In the genomic region with DNA sequence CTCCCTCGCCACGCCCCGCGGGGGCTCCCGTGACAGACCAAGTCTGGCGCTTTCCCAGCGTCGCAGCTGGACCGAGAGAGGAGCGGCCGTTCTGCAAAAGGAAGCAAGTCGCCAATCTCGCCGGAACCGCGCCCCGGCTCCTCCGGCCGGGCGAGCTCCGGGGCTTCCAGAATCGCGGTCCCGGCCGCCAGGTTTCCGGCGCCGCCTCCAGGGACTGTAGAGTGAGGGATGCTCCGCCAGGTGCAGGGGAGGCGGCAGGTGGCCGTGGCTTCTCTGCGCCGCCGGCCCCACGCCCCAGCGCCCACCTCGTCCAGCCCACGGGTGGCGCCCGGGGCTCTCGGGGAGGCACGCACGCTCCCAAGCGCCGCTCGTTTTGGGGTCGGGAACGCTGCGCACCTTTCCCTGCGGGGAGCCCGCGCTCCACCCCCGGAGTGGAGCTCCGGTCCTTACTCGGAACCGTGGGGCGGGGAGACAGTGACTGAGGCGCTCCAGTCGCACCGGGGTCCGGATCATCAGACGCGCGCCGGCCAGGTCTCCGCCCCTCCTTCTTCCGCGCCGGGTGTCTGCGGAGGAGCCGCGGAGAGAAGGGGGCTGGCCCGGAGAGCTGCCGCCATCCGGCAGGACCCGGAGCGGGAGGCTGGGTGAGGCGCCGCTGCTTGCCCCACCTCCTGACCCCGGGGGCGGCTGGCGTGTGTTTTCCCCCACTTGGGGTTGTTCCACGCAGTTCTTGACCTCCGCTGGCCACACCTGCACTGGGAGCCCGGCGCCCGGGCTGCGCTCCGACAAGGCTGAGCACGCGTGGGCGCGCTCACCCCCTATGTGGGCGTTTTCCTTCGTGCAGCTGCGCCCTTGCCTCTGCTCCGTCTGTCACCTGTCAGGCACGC, we compare ENCODE assay signal across 8 cellular contexts. TPM values are rescaled to one million over a fixed set of nuclear protein-coding genes. Genes with fewer than 3 reads are reported as not detected.
DNase-seq lines count a peak whose midpoint lies in the region; ATAC-seq and TF ChIP-seq lines count a peak whose summit lies in the region.

A gene with protein sequence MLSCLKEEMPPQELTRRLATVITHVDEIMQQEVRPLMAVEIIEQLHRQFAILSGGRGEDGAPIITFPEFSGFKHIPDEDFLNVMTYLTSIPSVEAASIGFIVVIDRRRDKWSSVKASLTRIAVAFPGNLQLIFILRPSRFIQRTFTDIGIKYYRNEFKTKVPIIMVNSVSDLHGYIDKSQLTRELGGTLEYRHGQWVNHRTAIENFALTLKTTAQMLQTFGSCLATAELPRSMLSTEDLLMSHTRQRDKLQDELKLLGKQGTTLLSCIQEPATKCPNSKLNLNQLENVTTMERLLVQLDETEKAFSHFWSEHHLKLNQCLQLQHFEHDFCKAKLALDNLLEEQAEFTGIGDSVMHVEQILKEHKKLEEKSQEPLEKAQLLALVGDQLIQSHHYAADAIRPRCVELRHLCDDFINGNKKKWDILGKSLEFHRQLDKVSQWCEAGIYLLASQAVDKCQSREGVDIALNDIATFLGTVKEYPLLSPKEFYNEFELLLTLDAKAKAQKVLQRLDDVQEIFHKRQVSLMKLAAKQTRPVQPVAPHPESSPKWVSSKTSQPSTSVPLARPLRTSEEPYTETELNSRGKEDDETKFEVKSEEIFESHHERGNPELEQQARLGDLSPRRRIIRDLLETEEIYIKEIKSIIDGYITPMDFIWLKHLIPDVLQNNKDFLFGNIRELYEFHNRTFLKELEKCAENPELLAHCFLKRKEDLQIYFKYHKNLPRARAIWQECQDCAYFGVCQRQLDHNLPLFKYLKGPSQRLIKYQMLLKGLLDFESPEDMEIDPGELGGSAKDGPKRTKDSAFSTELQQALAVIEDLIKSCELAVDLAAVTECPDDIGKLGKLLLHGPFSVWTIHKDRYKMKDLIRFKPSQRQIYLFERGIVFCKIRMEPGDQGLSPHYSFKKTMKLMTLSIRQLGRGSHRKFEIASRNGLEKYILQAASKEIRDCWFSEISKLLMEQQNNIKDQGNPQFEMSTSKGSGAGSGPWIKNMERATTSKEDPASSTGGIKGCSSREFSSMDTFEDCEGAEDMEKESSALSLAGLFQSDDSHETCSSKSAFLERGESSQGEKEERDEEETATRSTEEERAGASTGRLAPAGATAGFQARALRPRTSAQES (minus strand): TSS at position 480 of the 884 bp plus-strand sequence. CDS start 642 bp downstream, outside the sequence.

- in situ Hi-C loops in SK-MEL-5 (cut with HindIII; ENCODE audit: low pct_unique_long_range_greater_than_20kb, low sequenced_read_pairs): no loop called here

- peak within 1 kb of the TSS in 1 of 7 donors; percentile 30 for H3K27ac Mint-ChIP-seq in CD14-positive monocyte
- peak within 1 kb of the TSS in 1 of 3 donors; percentile 65 for H3K27ac Mint-ChIP-seq in IgD-negative memory B cell
- no peak within 1 kb of the TSS for H3K27ac Mint-ChIP-seq in activated naive CD4-positive, alpha-beta T cell treated with anti-CD3 and anti-CD28 coated beads, Interleukin-2, amount 50 U/mL, for 72 hours

- DNase-seq in CD14-positive monocyte (ENCODE audit: low spot score): no peak
- DNase-seq in SK-MEL-5 (ENCODE audit: low read depth, low spot score): peak; percentile 55
- DNase-seq in activated naive CD4-positive, alpha-beta T cell treated with anti-CD3 and anti-CD28 coated beads, Interleukin-2, amount 50 U/mL, for 72 hours (ENCODE audit: low spot score in 2 of 2): peak; percentile 76 to 78
- DNase-seq in cardiac muscle cell (ENCODE audit: low read depth in 1 of 2, low spot score in 1 of 2): peak; percentile 58 to 80
- DNase-seq in trophoblast cell: peak in 1 of 2 donors; percentile 31
- DNase-seq in tibial nerve (ENCODE audit: low spot score in 2 of 2): peak; percentile 35 to 45

- no CpG with 5 or more reads among the region's 98 CpGs for WGBS in trophoblast cell (ENCODE audit: extremely low coverage, insufficient coverage, insufficient read length)
- WGBS in tibial nerve, 2 donors: 1% methylated on average over 24 to 47 of the region's 98 CpGs

- H3K9me3 Mint-ChIP-seq in CD14-positive monocyte: peaks cover 0 to 25% (median 4%) of the 10 kb centered on the region in 7 donors
- no peaks in the 10 kb centered on the region for H3K9me3 Mint-ChIP-seq in IgD-negative memory B cell
- no peaks in the 10 kb centered on the region for H3K9me3 Mint-ChIP-seq in activated naive CD4-positive, alpha-beta T cell treated with anti-CD3 and anti-CD28 coated beads, Interleukin-2, amount 50 U/mL, for 72 hours

- intact Hi-C loops in CD14-positive monocyte (cut with micrococcal nuclease): no loop called here

- H3K27me3 Mint-ChIP-seq in CD14-positive monocyte (ENCODE audit: low read depth in 3 of 3): peaks cover 51 to 71% (median 56%) of the 10 kb centered on the region in 3 donors
- H3K27me3 Mint-ChIP-seq in IgD-negative memory B cell: peaks cover 35% of the 10 kb centered on the region

- no peak within 1 kb of the TSS for H3K9ac ChIP-seq in trophoblast cell (ENCODE audit: low read length)

- no peak for TF ChIP-seq EP300 in tibial nerve (IDR thresholded peaks at IDR 0.05)

- no peaks in the 10 kb centered on the region for H3K79me1 ChIP-seq in trophoblast cell (ENCODE audit: low read length)

- no peak for TF ChIP-seq POLR2A in tibial nerve (IDR thresholded peaks at IDR 0.05)

- H3K27me3 ChIP-seq in cardiac muscle cell (no peaks in the 10 kb centered on the region), trophoblast cell (ENCODE audit: insufficient read depth, low read length) (peaks cover 23% of the 10 kb centered on the region), tibial nerve (peaks cover 0 to 26% of the 10 kb centered on the region in 2 donors)

- H3K4me3 Mint-ChIP-seq in CD14-positive monocyte (peak within 1 kb of the TSS; percentile 82 to 96), IgD-negative memory B cell (peak within 1 kb of the TSS; percentile 42 to 95 (median 86))

- H3K18ac ChIP-seq in trophoblast cell (ENCODE audit: low read length): no peak within 1 kb of the TSS

- H3K4ac ChIP-seq in trophoblast cell (ENCODE audit: low read depth, low read length): no peak within 1 kb of the TSS

- H4K12ac ChIP-seq in trophoblast cell (ENCODE audit: low read depth, low read length): no peak within 1 kb of the TSS

- H4K8ac ChIP-seq in trophoblast cell (ENCODE audit: low read depth, low read length): peak within 1 kb of the TSS; percentile 14

- H3K4me1 Mint-ChIP-seq in CD14-positive monocyte: peaks cover 17% of the 10 kb centered on the region
- H3K4me1 Mint-ChIP-seq in IgD-negative memory B cell: peaks cover 0 to 8% (median 5%) of the 10 kb centered on the region in 3 donors

- H3K9me3 ChIP-seq in cardiac muscle cell (ENCODE audit: low read depth) (no peaks in the 10 kb centered on the region), trophoblast cell (ENCODE audit: insufficient read depth, low read depth, low read length) (no peaks in the 10 kb centered on the region), tibial nerve (no peaks in the 10 kb centered on the region)

- peaks cover 6% of the 10 kb centered on the region for H3K4me1 ChIP-seq in cardiac muscle cell (ENCODE audit: low read depth)
- peaks cover 3 to 6% of the 10 kb centered on the region in 2 experiments for H3K4me1 ChIP-seq in trophoblast cell (ENCODE audit: control insufficient read depth in 1 of 2, insufficient read depth in 2 of 2, low read length in 2 of 2)
- H3K4me1 ChIP-seq in tibial nerve: peaks cover 0 to 21% (median 2%) of the 10 kb centered on the region in 4 donors

- H3K4me2 ChIP-seq in trophoblast cell (ENCODE audit: low read length): peak within 1 kb of the TSS; percentile 90

- H3K23ac ChIP-seq in trophoblast cell (ENCODE audit: low read length): no peak within 1 kb of the TSS

- H3K27ac ChIP-seq in cardiac muscle cell (peak within 1 kb of the TSS; percentile 11), trophoblast cell (ENCODE audit: low read depth, low read length) (no peak within 1 kb of the TSS), tibial nerve (peak within 1 kb of the TSS in 1 of 4 donors; percentile 41)

- peak; percentile 68 for ATAC-seq in GM21360 (IDR thresholded peaks at IDR 0.05; ENCODE audit: unreplicated experiment)
- ATAC-seq in activated naive CD4-positive, alpha-beta T cell treated with anti-CD3 and anti-CD28 coated beads, Interleukin-2, amount 50 U/mL, for 72 hours: peak; percentile 79 to 83

- TF ChIP-seq CTCF in CD14-positive monocyte (IDR thresholded peaks at IDR 0.05): no peak
- no peak for TF ChIP-seq CTCF in cardiac muscle cell (IDR thresholded peaks at IDR 0.05; ENCODE audit: low read depth, low read length)
- no peak for TF ChIP-seq CTCF in tibial nerve (IDR thresholded peaks at IDR 0.05)

- no peak within 1 kb of the TSS for H2AK5ac ChIP-seq in trophoblast cell (ENCODE audit: low read length)

- no peak within 1 kb of the TSS for H4K91ac ChIP-seq in trophoblast cell (ENCODE audit: low read depth, low read length)

- H2BK12ac ChIP-seq in trophoblast cell (ENCODE audit: low read length): no peak within 1 kb of the TSS

- H2AFZ ChIP-seq in trophoblast cell (ENCODE audit: insufficient read depth, low read length, poor library complexity): peak within 1 kb of the TSS; percentile 48

- no peak within 1 kb of the TSS for H3K14ac ChIP-seq in trophoblast cell (ENCODE audit: low read length)

- H3K36me3 Mint-ChIP-seq in CD14-positive monocyte (peaks cover 2 to 6% of the 10 kb centered on the region in 2 donors), IgD-negative memory B cell (no peaks in the 10 kb centered on the region)
- no peaks in the 10 kb centered on the region for H3K36me3 Mint-ChIP-seq in activated naive CD4-positive, alpha-beta T cell treated with anti-CD3 and anti-CD28 coated beads, Interleukin-2, amount 50 U/mL, for 72 hours

- H2BK120ac ChIP-seq in trophoblast cell (ENCODE audit: insufficient read depth, low read length, poor library complexity): no peak within 1 kb of the TSS

- H3K79me2 ChIP-seq in trophoblast cell (ENCODE audit: control insufficient read depth, insufficient read depth, low read length, poor library complexity): no peaks in the 10 kb centered on the region

- peak within 1 kb of the TSS; percentile 89 for H3K4me3 ChIP-seq in cardiac muscle cell
- peak within 1 kb of the TSS; percentile 70 for H3K4me3 ChIP-seq in trophoblast cell (ENCODE audit: low read depth, low read length)
- peak within 1 kb of the TSS; percentile 42 to 77 (median 64) for H3K4me3 ChIP-seq in tibial nerve

- H2BK5ac ChIP-seq in trophoblast cell (ENCODE audit: low read depth, low read length, poor library complexity): no peak within 1 kb of the TSS

- no peaks in the 10 kb centered on the region for H3K36me3 ChIP-seq in cardiac muscle cell
- no peaks in the 10 kb centered on the region for H3K36me3 ChIP-seq in trophoblast cell (ENCODE audit: control insufficient read depth in 1 of 2, insufficient read depth in 2 of 2, low read length in 2 of 2)
- no peaks in the 10 kb centered on the region for H3K36me3 ChIP-seq in tibial nerve

RNA-seq across cellular contexts. Expression of the gene that starts here (rescaled TPM):
- polyA plus RNA-seq in CD14-positive monocyte (under 1 TPM in 1 of 2 donors, not detected in 1; 0.13 TPM), IgD-negative memory B cell (0.15 TPM), cardiac muscle cell (4.4 and 7.1 TPM in 2 replicates)
- total RNA-seq in SK-MEL-5 (2014; rRNA removed; shearing (Covaris generic)): 0.79 and 1.0 TPM in 2 replicates
- polyA plus RNA-seq in SK-MEL-5 (2015; cell fraction: cytosol; rRNA removed): 0.14 and 1.0 TPM in 2 replicates
- polyA plus RNA-seq in SK-MEL-5 (2015; cell fraction: nucleus; rRNA removed): 3.7 and 8.9 TPM in 2 replicates
- 1 to 10 TPM; 1.5 to 2.5 TPM for total RNA-seq in activated naive CD4-positive, alpha-beta T cell treated with anti-CD3 and anti-CD28 coated beads, Interleukin-2, amount 50 U/mL, for 72 hours
- total RNA-seq in cardiac muscle cell (7.0 and 12.9 TPM in 2 replicates), tibial nerve (10 to 100 TPM in 1 of 4 donors, 1 to 10 TPM in 2, under 1 TPM in 1; 0.90 to 24.9 (median 1.8) TPM)
- 0.18 and 0.29 TPM in 2 replicates for polyA plus RNA-seq in trophoblast cell (2013)
